8 cellular contexts compared by ENCODE assay signal in the genomic region with DNA sequence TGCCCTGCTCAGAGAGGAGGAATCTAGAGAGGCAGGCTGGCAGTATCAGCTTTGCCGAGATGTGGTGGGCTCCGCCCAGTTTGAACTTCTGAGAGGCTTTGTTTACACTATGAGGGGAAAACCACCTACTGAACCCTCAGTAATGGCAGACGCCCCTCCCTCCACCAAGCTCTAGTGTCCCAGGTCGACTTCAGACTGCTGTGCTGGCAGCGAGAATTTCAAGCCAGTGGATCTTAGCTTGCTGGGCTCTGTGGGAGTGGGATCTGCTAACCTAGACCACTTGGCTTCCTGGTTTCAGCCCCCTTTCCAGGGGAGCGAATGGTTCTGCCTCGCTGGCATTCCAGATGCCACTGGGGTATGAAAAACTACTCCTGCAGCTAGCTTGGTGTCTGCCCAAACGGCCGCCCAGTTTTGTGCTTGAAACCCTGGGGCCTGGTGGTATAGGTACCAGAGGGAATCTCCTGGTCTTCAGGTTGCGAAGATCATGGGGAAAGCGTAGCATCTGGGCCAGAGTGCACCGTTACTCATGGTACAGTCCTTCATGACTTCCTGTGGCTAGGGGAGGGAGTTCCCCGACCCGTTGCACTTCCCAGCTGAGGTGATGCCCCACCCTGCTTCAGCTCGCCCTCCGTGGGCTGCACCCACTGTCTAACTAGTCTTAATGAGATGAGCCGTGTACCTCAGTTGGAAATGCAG.
DNase-seq lines count a peak whose midpoint lies in the region; ATAC-seq and TF ChIP-seq lines count a peak whose summit lies in the region.

No MANE protein-coding gene starts in this region.

- H3K4me2 ChIP-seq in KMS-11 = peak overlapping the region; percentile 87

- ATAC-seq in stimulated activated naive CD8-positive, alpha-beta T cell treated with anti-CD3 and anti-CD28 coated beads, Interleukin-15, amount 100 ng/mL, for 72 hours = peak; percentile 89

- H3K4me3 Mint-ChIP-seq in stimulated activated naive CD8-positive, alpha-beta T cell treated with anti-CD3 and anti-CD28 coated beads, Interleukin-15, amount 100 ng/mL, for 72 hours = peak overlapping the region; percentile 51 to 73

- H3K27me3 ChIP-seq in KMS-11 (ENCODE audit: insufficient read depth, low read depth) = no peaks in the 10 kb centered on the region

- DNase-seq in activated T-cell treated with anti-CD3 and anti-CD28 coated beads for 48 hours (ENCODE audit: low read depth) (peak; percentile 42), activated T-cell treated with anti-CD3 and anti-CD28 coated beads for 4 hours (no peak), OCI-M2 (lab: John Stamatoyannopoulos, UW; ENCODE audit: unreplicated experiment) (no peak), nucleus accumbens (lab: John Stamatoyannopoulos, UW) (no peak), DMS53 (lab: John Stamatoyannopoulos, UW) (no peak)
- peak; percentile 25 for DNase-seq in activated naive CD4-positive, alpha-beta T cell treated with anti-CD3 and anti-CD28 coated beads, Interleukin-2, amount 50 U/mL, for 16 hours
- DNase-seq in stimulated activated naive CD8-positive, alpha-beta T cell treated with anti-CD3 and anti-CD28 coated beads, Interleukin-15, amount 100 ng/mL, for 72 hours = peak; percentile 45 to 71

- no peaks in the 10 kb centered on the region for H3K36me3 ChIP-seq in KMS-11 (ENCODE audit: insufficient read depth)

- no peaks in the 10 kb centered on the region for H3K79me2 ChIP-seq in KMS-11 (ENCODE audit: insufficient read depth, low read depth)

- TF ChIP-seq CTCF in KMS-11 (conservative IDR thresholded peaks at IDR 0.05; ENCODE audit: low read depth, low read length) = no peak

- peaks cover 18 to 26% of the 10 kb centered on the region in 2 donors for H3K9me3 Mint-ChIP-seq in stimulated activated naive CD8-positive, alpha-beta T cell treated with anti-CD3 and anti-CD28 coated beads, Interleukin-15, amount 100 ng/mL, for 72 hours

- peak overlapping the region; percentile 63 for H3K27ac ChIP-seq in KMS-11

- peak overlapping the region; percentile 39; the same call in 1 of the 2 replicates for H3K9ac ChIP-seq in KMS-11

- H2AFZ ChIP-seq in KMS-11 (ENCODE audit: low read depth) = peak overlapping the region; percentile 88

- no peaks in the 10 kb centered on the region for H4K20me1 ChIP-seq in KMS-11 (ENCODE audit: insufficient read depth)

- peaks cover 49% of the 10 kb centered on the region for H3K4me1 Mint-ChIP-seq in stimulated activated naive CD8-positive, alpha-beta T cell treated with anti-CD3 and anti-CD28 coated beads, Interleukin-15, amount 100 ng/mL, for 72 hours

- no peaks in the 10 kb centered on the region for H3K27me3 Mint-ChIP-seq in stimulated activated naive CD8-positive, alpha-beta T cell treated with anti-CD3 and anti-CD28 coated beads, Interleukin-15, amount 100 ng/mL, for 72 hours

- no peak overlapping the region for H3K4me3 ChIP-seq in KMS-11 (IDR thresholded peaks at IDR 0.05; ENCODE audit: insufficient read depth, low read depth, low read length)

- peaks cover 61% of the 10 kb centered on the region for H3K4me1 ChIP-seq in KMS-11 (ENCODE audit: low read depth, poor library complexity, severe bottlenecking)

- H3K27ac Mint-ChIP-seq in stimulated activated naive CD8-positive, alpha-beta T cell treated with anti-CD3 and anti-CD28 coated beads, Interleukin-15, amount 100 ng/mL, for 72 hours = peak overlapping the region in 1 of 2 donors; percentile 91

Comparison
In these comparisons a context has a peak if more than half of its experiments do, and no peak if none do; other contexts are left out.
1. DNase-seq: peak in activated T-cell treated with anti-CD3 and anti-CD28 coated beads for 48 hours (single experiment), activated naive CD4-positive, alpha-beta T cell treated with anti-CD3 and anti-CD28 coated beads, Interleukin-2, amount 50 U/mL, for 16 hours (single experiment) and stimulated activated naive CD8-positive, alpha-beta T cell treated with anti-CD3 and anti-CD28 coated beads, Interleukin-15, amount 100 ng/mL, for 72 hours (2 of 2); none in activated T-cell treated with anti-CD3 and anti-CD28 coated beads for 4 hours (single experiment), OCI-M2 (single experiment), nucleus accumbens (0 of 56) and DMS53 (single experiment).